16 cellular contexts compared by ENCODE assay signal in the genomic region with DNA sequence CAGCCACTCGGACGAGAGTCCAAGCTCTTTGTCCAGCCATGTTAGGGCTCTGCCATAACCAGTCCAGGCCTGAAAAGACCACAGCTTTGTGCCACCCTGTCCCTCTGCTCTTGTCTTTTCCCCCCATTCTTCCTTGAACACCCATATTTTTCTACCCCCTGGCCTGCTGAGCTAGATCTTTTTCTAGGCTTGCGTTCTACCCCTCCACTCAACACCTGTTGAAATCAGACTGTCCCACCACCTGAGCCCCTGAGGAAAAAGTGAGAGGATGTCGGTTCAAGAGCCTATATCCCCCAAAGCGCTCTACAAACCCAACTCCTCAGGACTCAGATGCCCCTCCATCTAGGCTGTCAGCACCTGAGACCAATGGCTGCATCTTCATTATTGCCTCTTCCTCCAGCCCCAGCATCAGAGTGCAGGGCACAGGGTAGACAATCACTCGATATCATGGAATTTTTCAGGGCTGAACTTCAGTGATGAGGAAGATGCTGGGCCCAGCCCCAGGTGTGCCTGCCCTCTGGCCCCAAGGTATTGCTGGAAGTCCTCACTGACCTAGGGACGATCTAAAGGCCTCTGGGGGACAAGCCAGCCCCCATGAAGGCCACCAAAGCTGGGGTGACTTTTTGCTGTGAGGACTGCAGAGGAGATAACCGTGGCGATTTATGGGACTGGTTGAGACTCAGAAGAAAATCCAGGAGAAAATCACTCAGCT.
DNase-seq lines count a peak whose midpoint lies in the region; ATAC-seq and TF ChIP-seq lines count a peak whose summit lies in the region.
"Had no signal": no experiment of that assay in that cellular context is flagged by ENCODE, and none has a peak within 500 bp of the region (broad histone marks: within the 10 kb centered on the region; RNA-seq: fewer than 3 reads in every experiment).

No MANE protein-coding gene starts in this region.

- H3K9me3 Mint-ChIP-seq in activated CD4-positive, alpha-beta T cell treated with anti-CD3 and anti-CD28 coated beads, Interleukin-2, amount 10 ng/mL, durations not matched to agents 24 days and 14 days: no peaks in the 10 kb centered on the region
- no peaks in the 10 kb centered on the region for H3K9me3 Mint-ChIP-seq in activated naive CD8-positive, alpha-beta T cell treated with anti-CD3 and anti-CD28 coated beads, Interleukin-2, amount 10 ng/mL, durations not matched to agents 7 days and 5 days
- H3K9me3 Mint-ChIP-seq in neural crest cell: no peaks in the 10 kb centered on the region
- H3K9me3 Mint-ChIP-seq: stimulated activated naive B cell treated with anti-CD40 and anti-IgM and Interleukin-4, amounts not matched to agents 10 μg/mL and 1 μg/mL and 100 μg/mL, for 72 hours had no signal

- no peak overlapping the region for H3K4me3 Mint-ChIP-seq in activated CD4-positive, alpha-beta T cell treated with anti-CD3 and anti-CD28 coated beads, Interleukin-2, amount 10 ng/mL, durations not matched to agents 24 days and 14 days
- H3K4me3 Mint-ChIP-seq in activated naive CD8-positive, alpha-beta T cell treated with anti-CD3 and anti-CD28 coated beads, Interleukin-2, amount 10 ng/mL, durations not matched to agents 7 days and 5 days: no peak overlapping the region
- H3K4me3 Mint-ChIP-seq in neural crest cell: no peak overlapping the region
- H3K4me3 Mint-ChIP-seq: stimulated activated naive B cell treated with anti-CD40 and anti-IgM and Interleukin-4, amounts not matched to agents 10 μg/mL and 1 μg/mL and 100 μg/mL, for 72 hours had no signal

- POLR2A ChIA-PET in activated naive CD8-positive, alpha-beta T cell treated with anti-CD3 and anti-CD28 coated beads, Interleukin-2, amount 10 ng/mL, durations not matched to agents 7 days and 5 days (lab: Charles Lee): interaction anchor here (1.1 kb wide), 1 partner anchor 12 kb away, joined by 7 read pairs; no protein-coding TSS in a partner anchor

- no peak overlapping the region for H3K9ac ChIP-seq in KMS-11

- peak overlapping the region; percentile 50 for H3K27ac Mint-ChIP-seq in activated CD4-positive, alpha-beta T cell treated with anti-CD3 and anti-CD28 coated beads, Interleukin-2, amount 10 ng/mL, durations not matched to agents 24 days and 14 days
- H3K27ac Mint-ChIP-seq in activated naive CD8-positive, alpha-beta T cell treated with anti-CD3 and anti-CD28 coated beads, Interleukin-2, amount 10 ng/mL, durations not matched to agents 7 days and 5 days: peak overlapping the region; percentile 81
- H3K27ac Mint-ChIP-seq in neural crest cell (ENCODE audit: unreplicated experiment): peak overlapping the region; percentile 85
- H3K27ac Mint-ChIP-seq: stimulated activated naive B cell treated with anti-CD40 and anti-IgM and Interleukin-4, amounts not matched to agents 10 μg/mL and 1 μg/mL and 100 μg/mL, for 72 hours had no signal

- no peak overlapping the region for H3K4me3 ChIP-seq in KMS-11 (IDR thresholded peaks at IDR 0.05; ENCODE audit: insufficient read depth, low read depth, low read length)
- H3K4me3 ChIP-seq in tibial artery: no peak overlapping the region
- H3K4me3 ChIP-seq: BLaER1 treated with 17β-estradiol and CSF1 and Interleukin-3, amounts not matched to agents 10 nM and 100 nM; colonic mucosa; gastrocnemius medialis; prostate gland; spleen had no signal

- no peaks in the 10 kb centered on the region for H3K27me3 Mint-ChIP-seq in activated CD4-positive, alpha-beta T cell treated with anti-CD3 and anti-CD28 coated beads, Interleukin-2, amount 10 ng/mL, durations not matched to agents 24 days and 14 days
- no peaks in the 10 kb centered on the region for H3K27me3 Mint-ChIP-seq in activated naive CD8-positive, alpha-beta T cell treated with anti-CD3 and anti-CD28 coated beads, Interleukin-2, amount 10 ng/mL, durations not matched to agents 7 days and 5 days
- H3K27me3 Mint-ChIP-seq in neural crest cell (ENCODE audit: low read depth): peaks cover 9% of the 10 kb centered on the region

- H3K9me3 ChIP-seq in tibial artery: no peaks in the 10 kb centered on the region
- H3K9me3 ChIP-seq: BLaER1 treated with 17β-estradiol and CSF1 and Interleukin-3, amounts not matched to agents 10 nM and 100 nM; colonic mucosa; gastrocnemius medialis; prostate gland; spleen had no signal

- H3K79me2 ChIP-seq in KMS-11 (ENCODE audit: insufficient read depth, low read depth): no peaks in the 10 kb centered on the region

- H3K4me1 ChIP-seq in KMS-11 (ENCODE audit: low read depth, poor library complexity, severe bottlenecking): peaks cover 19% of the 10 kb centered on the region
- peaks cover 0 to 11% (median 9%) of the 10 kb centered on the region in 4 donors for H3K4me1 ChIP-seq in tibial artery
- H3K4me1 ChIP-seq: prostate gland had no signal

- H3K4me2 ChIP-seq in KMS-11: no peak overlapping the region
- H3K4me2 ChIP-seq: BLaER1 treated with 17β-estradiol and CSF1 and Interleukin-3, amounts not matched to agents 10 nM and 100 nM had no signal

- H3K27me3 ChIP-seq in KMS-11 (ENCODE audit: insufficient read depth, low read depth): no peaks in the 10 kb centered on the region
- H3K27me3 ChIP-seq in tibial artery: peaks cover 0 to 14% of the 10 kb centered on the region in 2 donors
- H3K27me3 ChIP-seq: colonic mucosa had no signal

- H3K36me3 ChIP-seq in KMS-11 (ENCODE audit: insufficient read depth) (no peaks in the 10 kb centered on the region), tibial artery (no peaks in the 10 kb centered on the region)
- H3K36me3 ChIP-seq: BLaER1 treated with 17β-estradiol and CSF1 and Interleukin-3, amounts not matched to agents 10 nM and 100 nM; colonic mucosa; gastrocnemius medialis; prostate gland had no signal

- H3K27ac ChIP-seq in KMS-11 (no peak overlapping the region), tibial artery (no peak overlapping the region)
- H3K27ac ChIP-seq: BLaER1 treated with 17β-estradiol and CSF1 and Interleukin-3, amounts not matched to agents 10 nM and 100 nM; colonic mucosa; epithelial cell of prostate; gastrocnemius medialis; prostate gland had no signal

- no peak for DNase-seq in activated CD4-positive, alpha-beta T cell treated with anti-CD3 and anti-CD28 coated beads, Interleukin-2, amount 10 ng/mL, durations not matched to agents 24 days and 14 days
- DNase-seq in activated CD4-positive, alpha-beta T cell treated with anti-CD3 and anti-CD28 coated beads for 48 hours: no peak
- DNase-seq in activated naive CD8-positive, alpha-beta T cell treated with anti-CD3 and anti-CD28 coated beads, Interleukin-2, amount 10 ng/mL, durations not matched to agents 7 days and 5 days: no peak
- DNase-seq in neural crest cell (ENCODE audit: low read depth, low spot score) (no peak), SK-N-DZ (ENCODE audit: low spot score) (no peak), tibial artery (no peak)
- DNase-seq: NCI-H2081 treated with DMSO at 0.1 percent for 48 hours had no signal

- TF ChIP-seq CTCF in KMS-11 (conservative IDR thresholded peaks at IDR 0.05; ENCODE audit: low read depth, low read length) (no peak), neural crest cell (conservative IDR thresholded peaks at IDR 0.05) (no peak), tibial artery (IDR thresholded peaks at IDR 0.05) (no peak)

- no peak for ATAC-seq in activated naive CD8-positive, alpha-beta T cell treated with anti-CD3 and anti-CD28 coated beads, Interleukin-2, amount 10 ng/mL, durations not matched to agents 7 days and 5 days (ENCODE audit: low read depth)
- no peak for ATAC-seq in HG02970 (IDR thresholded peaks at IDR 0.05; ENCODE audit: low FRiP score, unreplicated experiment)

- peaks cover 76% of the 10 kb centered on the region for H3K4me1 Mint-ChIP-seq in activated CD4-positive, alpha-beta T cell treated with anti-CD3 and anti-CD28 coated beads, Interleukin-2, amount 10 ng/mL, durations not matched to agents 24 days and 14 days
- peaks cover 74% of the 10 kb centered on the region for H3K4me1 Mint-ChIP-seq in activated naive CD8-positive, alpha-beta T cell treated with anti-CD3 and anti-CD28 coated beads, Interleukin-2, amount 10 ng/mL, durations not matched to agents 7 days and 5 days
- peaks cover 26% of the 10 kb centered on the region for H3K4me1 Mint-ChIP-seq in neural crest cell

- peak overlapping the region; percentile 33; the same call in 1 of the 2 replicates for H2AFZ ChIP-seq in KMS-11 (ENCODE audit: low read depth)

- intact Hi-C loops in activated CD4-positive, alpha-beta T cell treated with anti-CD3 and anti-CD28 coated beads, Interleukin-2, amount 10 ng/mL, durations not matched to agents 24 days and 14 days (cut with micrococcal nuclease): loop anchor here (1.0 to 5.0 kb wide), 4 partner anchors 41 to 377 kb away; partner anchors contain the start of gene CD247
- intact Hi-C loops in tibial artery (cut with DNase I; ENCODE audit: low total_unique reads): loop anchor here (2.0 to 10.0 kb wide), 3 partner anchors 92 to 378 kb away; no protein-coding TSS in a partner anchor

- H3K36me3 Mint-ChIP-seq in activated CD4-positive, alpha-beta T cell treated with anti-CD3 and anti-CD28 coated beads, Interleukin-2, amount 10 ng/mL, durations not matched to agents 24 days and 14 days (ENCODE audit: low read depth): peaks cover 56% of the 10 kb centered on the region
- peaks cover 33% of the 10 kb centered on the region for H3K36me3 Mint-ChIP-seq in activated naive CD8-positive, alpha-beta T cell treated with anti-CD3 and anti-CD28 coated beads, Interleukin-2, amount 10 ng/mL, durations not matched to agents 7 days and 5 days
- no peaks in the 10 kb centered on the region for H3K36me3 Mint-ChIP-seq in neural crest cell (ENCODE audit: low read depth)
- H3K36me3 Mint-ChIP-seq: stimulated activated naive B cell treated with anti-CD40 and anti-IgM and Interleukin-4, amounts not matched to agents 10 μg/mL and 1 μg/mL and 100 μg/mL, for 72 hours had no signal

- H4K20me1 ChIP-seq in KMS-11 (ENCODE audit: insufficient read depth): no peaks in the 10 kb centered on the region
- H4K20me1 ChIP-seq: BLaER1 treated with 17β-estradiol and CSF1 and Interleukin-3, amounts not matched to agents 10 nM and 100 nM had no signal
